9 cellular contexts compared by ENCODE assay signal in the genomic region with DNA sequence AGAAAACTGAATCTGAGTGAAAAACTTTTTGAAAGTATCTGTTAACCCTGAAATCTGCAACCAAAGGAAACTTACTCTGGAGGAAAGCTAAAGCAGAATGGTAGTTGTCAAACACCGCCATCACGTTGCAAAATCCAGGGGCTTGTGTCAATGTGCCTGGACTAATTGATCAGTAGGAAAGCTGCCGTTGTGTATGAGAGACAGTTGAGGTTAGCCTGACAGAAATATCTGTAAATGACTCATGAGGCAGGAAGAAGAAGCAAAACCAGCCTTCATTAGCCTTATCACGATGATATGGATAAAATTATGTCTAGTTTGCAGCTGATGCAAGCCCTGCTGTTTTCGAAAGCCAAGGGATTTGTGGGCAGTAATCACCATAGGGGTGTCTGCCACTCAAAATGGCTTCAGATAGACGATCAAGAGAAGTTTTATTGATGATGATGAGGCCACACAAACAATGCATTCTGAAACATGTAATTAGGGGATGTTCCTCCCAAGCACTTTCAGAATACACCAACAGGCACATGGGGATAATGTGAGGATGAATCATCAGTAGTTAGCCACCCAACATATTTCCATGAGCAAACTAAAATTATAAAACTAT. TPM values are rescaled to one million over a fixed set of nuclear protein-coding genes. Genes with fewer than 3 reads are reported as not detected.
DNase-seq lines count a peak whose midpoint lies in the region; ATAC-seq and TF ChIP-seq lines count a peak whose summit lies in the region.
"Had no signal": no experiment of that assay in that cellular context is flagged by ENCODE, and none has a peak within 500 bp of the region (broad histone marks: within the 10 kb centered on the region; RNA-seq: fewer than 3 reads in every experiment).

No MANE protein-coding gene starts in this region.

- ATAC-seq in HG02678 (IDR thresholded peaks at IDR 0.05; ENCODE audit: unreplicated experiment) (no peak), HG03135 (IDR thresholded peaks at IDR 0.05; ENCODE audit: unreplicated experiment) (no peak)

- TF ChIP-seq CTCF in tibial nerve (IDR thresholded peaks at IDR 0.05): no peak

- H3K4me1 ChIP-seq in tibial nerve: peaks cover 0 to 80% (median 26%) of the 10 kb centered on the region in 4 donors

- no peaks in the 10 kb centered on the region for H3K27me3 ChIP-seq in tibial nerve

- no peaks in the 10 kb centered on the region for H3K36me3 ChIP-seq in tibial nerve

- WGBS in tibial nerve, 2 donors: 44 to 62% methylated on average over 6 of the region's 6 CpGs

- no peak for TF ChIP-seq POLR2A in tibial nerve (IDR thresholded peaks at IDR 0.05)

- H3K9me3 ChIP-seq in tibial nerve: no peaks in the 10 kb centered on the region

- peak; percentile 35 for DNase-seq in activated naive CD4-positive, alpha-beta T cell treated with Interleukin-2 at 50 U/mL for 16 hours
- no peak for DNase-seq in activated naive CD4-positive, alpha-beta T cell (lab: John Stamatoyannopoulos, UW)
- DNase-seq in SW480 (ENCODE audit: low spot score) (peak; percentile 32), fibroblast of peridontal ligament (ENCODE audit: extremely low read depth) (peak; percentile 69), tibial nerve (ENCODE audit: low spot score in 2 of 2) (no peak), GDM1 (lab: John Stamatoyannopoulos, UW) (no peak)
- DNase-seq: occipital lobe had no signal

- H3K27ac ChIP-seq in tibial nerve: peak overlapping the region in 3 of 4 donors; percentile 37 to 96 (median 71)

- H3K4me3 ChIP-seq in tibial nerve: no peak overlapping the region

- peak in 1 of 2 donors; percentile 40 for TF ChIP-seq EP300 in tibial nerve (IDR thresholded peaks at IDR 0.05)

RNA-seq across cellular contexts. Expression of a gene that starts 8.9 kb away (rescaled TPM):
- not detected for total RNA-seq in tibial nerve
- total RNA-seq: occipital lobe had no signal

Comparison
In these comparisons a context has a peak if more than half of its experiments do, and no peak if none do; other contexts are left out.
1. DNase-seq: peak in activated naive CD4-positive, alpha-beta T cell treated with Interleukin-2 at 50 U/mL for 16 hours (single experiment), SW480 (single experiment) and fibroblast of peridontal ligament (single experiment); none in activated naive CD4-positive, alpha-beta T cell (0 of 4), tibial nerve (0 of 2) and GDM1 (single experiment).